26 cellular contexts compared by ENCODE assay signal in genomic region chr7:102828291-102828690, GRCh38.
DNase-seq lines count a peak whose midpoint lies in the region; ATAC-seq, FAIRE-seq and TF ChIP-seq lines count a peak whose summit lies in the region.
"Had no signal": no experiment of that assay in that cellular context is flagged by ENCODE, and none has a peak within 500 bp of the region (broad histone marks: within the 10 kb centered on the region; RNA-seq: fewer than 3 reads in every experiment).

No MANE protein-coding gene starts in this region.

- intact Hi-C loops in heart left ventricle (cut with DNase I): no loop called here
- intact Hi-C loops in activated T-helper 2 cell treated with anti-CD3 and anti-CD28 coated beads, Interferon-gamma antibody, Interleukin-2, Interleukin-4, amounts not matched to agents 10 μg/mL and 5 μg/mL and 100 μg/mL, durations not matched to agents 14 hours and 24 hours and 36 hours (cut with micrococcal nuclease): no loop called here

- H3K27me3 ChIP-seq in cardiac muscle cell (no peaks in the 10 kb centered on the region), heart left ventricle (no peaks in the 10 kb centered on the region), bronchial epithelial cell (ENCODE audit: control insufficient read depth, insufficient read depth, low read length) (no peaks in the 10 kb centered on the region), neuronal stem cell (ENCODE audit: control insufficient read depth in 3 of 3, insufficient read depth in 3 of 3, low read depth in 1 of 3, low read length in 3 of 3) (no peaks in the 10 kb centered on the region)

- H3K4me2 ChIP-seq in neuronal stem cell (ENCODE audit: insufficient read depth, low read length, poor library complexity, severe bottlenecking): no peak overlapping the region
- H3K4me2 ChIP-seq: SK-N-SH had no signal

- WGBS in heart left ventricle, 4 donors: 67 to 75% (median 70%) methylated on average over 2 of the region's 2 CpGs
- no CpG with 5 or more reads among the region's 2 CpGs for WGBS in neuronal stem cell (ENCODE audit: extremely low coverage in 2 of 2, insufficient read length in 2 of 2, insufficient replicate concordance in 1 of 2), 2 donors

- ATAC-seq in heart left ventricle: no peak
- ATAC-seq: Panc1 had no signal

- DNase-seq in cardiac muscle cell (ENCODE audit: low read depth in 1 of 2, low spot score in 1 of 2) (no peak), heart left ventricle (no peak), bronchial epithelial cell (ENCODE audit: low read depth) (peak; percentile 15), fibroblast of pulmonary artery (ENCODE audit: low read depth) (peak; percentile 37), neuronal stem cell (ENCODE audit: low spot score) (no peak), C1 segment of cervical spinal cord (lab: John Stamatoyannopoulos, UW) (no peak)
- no peak for DNase-seq in activated T-helper 2 cell treated with anti-CD3 and anti-CD28 coated beads, Interferon-gamma antibody, Interleukin-2, Interleukin-4, amounts not matched to agents 10 μg/mL and 5 μg/mL and 100 μg/mL, durations not matched to agents 14 hours and 24 hours and 36 hours (ENCODE audit: low spot score)
- no peak for DNase-seq in activated CD8-positive, alpha-beta memory T cell treated with anti-CD3 and anti-CD28 coated beads for 24 hours
- DNase-seq: 8988T, DMS153, DND-41, NCI-H1092, NCI-H1417 treated with DMSO at 0.1 percent for 48 hours, NCI-H1694 treated with DMSO at 0.1 percent for 48 hours, NCI-H2081, NCI-H2227 treated with DMSO at 0.1 percent for 48 hours, NCI-H510A, NCI-H69, SIG-M5, SK-N-SH had no signal

- no peaks in the 10 kb centered on the region for H3K4me1 Mint-ChIP-seq in activated T-helper 2 cell treated with anti-CD3 and anti-CD28 coated beads, Interferon-gamma antibody, Interleukin-2, Interleukin-4, amounts not matched to agents 10 μg/mL and 5 μg/mL and 100 μg/mL, durations not matched to agents 14 hours and 24 hours and 36 hours (ENCODE audit: low read depth)
- H3K4me1 Mint-ChIP-seq: B cell, CD14-positive monocyte had no signal

- no peak overlapping the region for H2AFZ ChIP-seq in neuronal stem cell (ENCODE audit: low read length)

- no peak overlapping the region for H3K23ac ChIP-seq in neuronal stem cell (ENCODE audit: low read depth, low read length, poor library complexity)

- H3K36me3 Mint-ChIP-seq in activated T-helper 2 cell treated with anti-CD3 and anti-CD28 coated beads, Interferon-gamma antibody, Interleukin-2, Interleukin-4, amounts not matched to agents 10 μg/mL and 5 μg/mL and 100 μg/mL, durations not matched to agents 14 hours and 24 hours and 36 hours (ENCODE audit: low read depth): peaks cover 6% of the 10 kb centered on the region

- no peak overlapping the region for H2BK15ac ChIP-seq in neuronal stem cell (ENCODE audit: low read length)

- H3K27me3 Mint-ChIP-seq in activated T-helper 2 cell treated with anti-CD3 and anti-CD28 coated beads, Interferon-gamma antibody, Interleukin-2, Interleukin-4, amounts not matched to agents 10 μg/mL and 5 μg/mL and 100 μg/mL, durations not matched to agents 14 hours and 24 hours and 36 hours (ENCODE audit: low read depth): no peaks in the 10 kb centered on the region
- H3K27me3 Mint-ChIP-seq: B cell had no signal

- H3K27ac ChIP-seq in cardiac muscle cell (peak overlapping the region; percentile 61), heart left ventricle (no peak overlapping the region), neuronal stem cell (replicated peaks; ENCODE audit: low read length) (no peak overlapping the region)
- H3K27ac ChIP-seq: HL-60 had no signal

- no peaks in the 10 kb centered on the region for H3K9me3 Mint-ChIP-seq in activated T-helper 2 cell treated with anti-CD3 and anti-CD28 coated beads, Interferon-gamma antibody, Interleukin-2, Interleukin-4, amounts not matched to agents 10 μg/mL and 5 μg/mL and 100 μg/mL, durations not matched to agents 14 hours and 24 hours and 36 hours

- no peak overlapping the region for H2BK12ac ChIP-seq in neuronal stem cell (ENCODE audit: low read length)

- H3K4me3 Mint-ChIP-seq in activated T-helper 2 cell treated with anti-CD3 and anti-CD28 coated beads, Interferon-gamma antibody, Interleukin-2, Interleukin-4, amounts not matched to agents 10 μg/mL and 5 μg/mL and 100 μg/mL, durations not matched to agents 14 hours and 24 hours and 36 hours (ENCODE audit: low read depth): no peak overlapping the region
- H3K4me3 Mint-ChIP-seq: B cell, CD14-positive monocyte had no signal

- no peak overlapping the region for H3K4ac ChIP-seq in neuronal stem cell (ENCODE audit: low read length)

- H3K14ac ChIP-seq in neuronal stem cell (ENCODE audit: low read length): no peak overlapping the region

- no peak overlapping the region for H3K9ac ChIP-seq in neuronal stem cell (ENCODE audit: low read depth, low read length, poor library complexity)
- H3K9ac ChIP-seq: SK-N-SH had no signal

- H3K18ac ChIP-seq in neuronal stem cell (ENCODE audit: low read length): no peak overlapping the region

- H3K27ac Mint-ChIP-seq in activated T-helper 2 cell treated with anti-CD3 and anti-CD28 coated beads, Interferon-gamma antibody, Interleukin-2, Interleukin-4, amounts not matched to agents 10 μg/mL and 5 μg/mL and 100 μg/mL, durations not matched to agents 14 hours and 24 hours and 36 hours: no peak overlapping the region
- H3K27ac Mint-ChIP-seq: B cell, CD14-positive monocyte had no signal

- no peak overlapping the region for H2BK120ac ChIP-seq in neuronal stem cell (ENCODE audit: low read depth, low read length)

- H3K9me3 ChIP-seq in cardiac muscle cell (ENCODE audit: low read depth): no peaks in the 10 kb centered on the region
- H3K9me3 ChIP-seq in heart left ventricle: no peaks in the 10 kb centered on the region
- H3K9me3 ChIP-seq in neuronal stem cell (replicated peaks in 1 of 2; ENCODE audit: control insufficient read depth in 2 of 2, insufficient read depth in 1 of 2, low read depth in 1 of 2, low read length in 2 of 2): peaks cover 0 to 3% of the 10 kb centered on the region in 2 donors
- H3K9me3 ChIP-seq: SK-N-SH had no signal

- TF ChIP-seq CTCF in cardiac muscle cell (IDR thresholded peaks at IDR 0.05; ENCODE audit: low read depth, low read length) (no peak), heart left ventricle (IDR thresholded peaks at IDR 0.05) (no peak), bronchial epithelial cell (IDR thresholded peaks at IDR 0.05; ENCODE audit: insufficient read depth, low read length, severe bottlenecking) (no peak), fibroblast of pulmonary artery (IDR thresholded peaks at IDR 0.05; ENCODE audit: low read length, missing control alignments) (no peak)

- H3K36me3 ChIP-seq in cardiac muscle cell (no peaks in the 10 kb centered on the region), heart left ventricle (peaks cover 0 to 16% (median 5%) of the 10 kb centered on the region in 9 donors), bronchial epithelial cell (ENCODE audit: control insufficient read depth, insufficient read depth, low read length) (peaks cover 1% of the 10 kb centered on the region), neuronal stem cell (replicated peaks in 1 of 2; ENCODE audit: control insufficient read depth in 2 of 2, insufficient read depth in 2 of 2, low read length in 2 of 2) (peaks cover 0 to 3% of the 10 kb centered on the region in 2 donors)

- no peak for FAIRE-seq in bronchial epithelial cell (lab: Jason Lieb, UNC)
- FAIRE-seq: GM18507, H54 had no signal

- H4K91ac ChIP-seq in neuronal stem cell (ENCODE audit: low read depth, low read length, poor library complexity): no peak overlapping the region

- H2AK5ac ChIP-seq in neuronal stem cell (ENCODE audit: low read depth, low read length): no peak overlapping the region

- H3K79me1 ChIP-seq in neuronal stem cell (ENCODE audit: low read depth, low read length): no peaks in the 10 kb centered on the region

- H3K4me3 ChIP-seq in cardiac muscle cell (no peak overlapping the region), heart left ventricle (no peak overlapping the region), bronchial epithelial cell (ENCODE audit: low read depth, low read length) (no peak overlapping the region), fibroblast of pulmonary artery (replicated peaks; ENCODE audit: low read depth, low read length) (no peak overlapping the region), neuronal stem cell (ENCODE audit: low read length in 2 of 2) (no peak overlapping the region)

- no peak overlapping the region for H4K8ac ChIP-seq in neuronal stem cell (ENCODE audit: low read depth, low read length)

- H2BK5ac ChIP-seq in neuronal stem cell (ENCODE audit: low read length): no peak overlapping the region

- no peak for TF ChIP-seq POLR2A in heart left ventricle (IDR thresholded peaks at IDR 0.05)

- no peaks in the 10 kb centered on the region for H3K4me1 ChIP-seq in cardiac muscle cell (ENCODE audit: low read depth)
- H3K4me1 ChIP-seq in heart left ventricle: peaks cover 0 to 11% (median 0%) of the 10 kb centered on the region in 12 donors
- H3K4me1 ChIP-seq in neuronal stem cell (ENCODE audit: control insufficient read depth in 2 of 2, insufficient read depth in 1 of 2, low read depth in 1 of 2, low read length in 2 of 2): no peaks in the 10 kb centered on the region

Comparison
In these comparisons a context has a peak if more than half of its experiments do, and no peak if none do; other contexts are left out.
1. DNase-seq: peak in bronchial epithelial cell (single experiment) and fibroblast of pulmonary artery (single experiment); none in cardiac muscle cell (0 of 2), heart left ventricle (0 of 5), neuronal stem cell (single experiment), activated T-helper 2 cell treated with anti-CD3 and anti-CD28 coated beads, Interferon-gamma antibody, Interleukin-2, Interleukin-4, amounts not matched to agents 10 μg/mL and 5 μg/mL and 100 μg/mL, durations not matched to agents 14 hours and 24 hours and 36 hours (single experiment), activated CD8-positive, alpha-beta memory T cell treated with anti-CD3 and anti-CD28 coated beads for 24 hours (single experiment) and C1 segment of cervical spinal cord (0 of 14).